In the genomic region with DNA sequence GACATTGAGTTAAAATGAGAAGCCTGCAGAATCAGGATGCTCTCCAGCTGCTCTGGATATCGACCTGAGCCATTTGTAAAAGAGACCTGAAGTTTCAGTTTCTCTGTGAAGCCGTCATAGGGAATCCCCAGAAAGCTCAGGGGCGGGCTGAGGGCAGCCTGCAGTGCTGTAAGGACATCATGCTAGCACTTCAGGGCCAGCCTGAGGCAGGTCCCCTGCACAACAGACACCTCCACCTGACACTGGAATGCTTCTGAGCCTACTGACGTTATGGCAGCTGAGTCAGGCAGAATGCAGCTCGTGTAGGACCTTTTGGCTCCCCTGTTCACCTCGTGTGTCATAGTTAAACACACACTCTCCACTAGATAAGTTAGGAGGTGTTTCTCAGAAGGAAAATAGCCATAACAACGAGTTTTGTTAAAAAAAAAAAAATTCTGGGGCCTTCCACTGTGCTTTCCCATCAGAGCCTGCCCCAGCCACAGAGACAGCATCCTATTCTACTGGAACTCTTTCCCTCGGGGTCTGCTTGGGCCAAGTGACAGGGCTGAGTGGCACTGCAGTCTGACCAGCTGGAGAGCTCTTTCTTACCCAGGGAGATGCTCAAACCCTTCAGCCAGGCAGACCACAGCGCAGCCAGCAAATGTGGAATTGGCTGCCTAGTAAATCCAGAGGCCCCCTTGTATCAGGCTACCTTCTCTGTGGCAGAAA, we compare ENCODE assay signal across 10 cellular contexts.
DNase-seq lines count a peak whose midpoint lies in the region; ATAC-seq and TF ChIP-seq lines count a peak whose summit lies in the region.
"Had no signal": no experiment of that assay in that cellular context is flagged by ENCODE, and none has a peak within 500 bp of the region (broad histone marks: within the 10 kb centered on the region; RNA-seq: fewer than 3 reads in every experiment).

No MANE protein-coding gene starts in this region.

- H2AFZ ChIP-seq in GM23338 = peak overlapping the region; percentile 60; the same call in 1 of the 2 replicates

- H3K27me3 Mint-ChIP-seq in GM23338 (ENCODE audit: insufficient read depth, low read depth, poor library complexity) (peaks cover 3% of the 10 kb centered on the region), IgD-negative memory B cell (no peaks in the 10 kb centered on the region), type B pancreatic cell (no peaks in the 10 kb centered on the region)
- no peaks in the 10 kb centered on the region for H3K27me3 Mint-ChIP-seq in stimulated activated memory B cell treated with anti-CD40 and anti-IgM and Interleukin-4, amounts not matched to agents 10 μg/mL and 1 μg/mL and 100 μg/mL, for 72 hours

- peak; percentile 73 for ATAC-seq in GM23338
- ATAC-seq in stimulated activated memory B cell treated with anti-CD40 and anti-IgM and Interleukin-4, amounts not matched to agents 10 μg/mL and 1 μg/mL and 100 μg/mL, for 72 hours = peak; percentile 90

- no peaks in the 10 kb centered on the region for H3F3A ChIP-seq in GM23338 (replicated peaks; ENCODE audit: low read depth)

- TF ChIP-seq CTCF in GM23338 (conservative IDR thresholded peaks at IDR 0.05; ENCODE audit: low read depth in 2 of 2) (no peak), WERI-Rb-1 (IDR thresholded peaks at IDR 0.05; ENCODE audit: low read depth, low read length) (no peak), type B pancreatic cell (conservative IDR thresholded peaks at IDR 0.05) (no peak), tibial artery (IDR thresholded peaks at IDR 0.05) (no peak)

- H3K4me1 ChIP-seq in GM23338 (ENCODE audit: insufficient read depth) (no peaks in the 10 kb centered on the region), tibial artery (no peaks in the 10 kb centered on the region)

- H3K4me1 Mint-ChIP-seq in GM23338 = no peaks in the 10 kb centered on the region
- H3K4me1 Mint-ChIP-seq in IgD-negative memory B cell = peaks cover 0 to 13% (median 12%) of the 10 kb centered on the region in 3 donors
- H3K4me1 Mint-ChIP-seq in stimulated activated memory B cell treated with anti-CD40 and anti-IgM and Interleukin-4, amounts not matched to agents 10 μg/mL and 1 μg/mL and 100 μg/mL, for 72 hours = peaks cover 13% of the 10 kb centered on the region
- H3K4me1 Mint-ChIP-seq in type B pancreatic cell (ENCODE audit: unreplicated experiment) = no peaks in the 10 kb centered on the region
- H3K4me1 Mint-ChIP-seq: mesothelial cell of epicardium had no signal

- peak; percentile 2 to 9 for DNase-seq in activated CD4-positive, alpha-beta T cell treated with anti-CD3 and anti-CD28 coated beads, Interleukin-2, amount 50 U/mL, for 48 hours
- no peak for DNase-seq in activated CD4-positive, alpha-beta T cell treated with anti-CD3 and anti-CD28 coated beads, Interleukin-2, amount 50 U/mL, for 1 hour
- no peak for DNase-seq in GM23338 (ENCODE audit: low spot score)
- no peak for DNase-seq in WERI-Rb-1
- no peak for DNase-seq in type B pancreatic cell (ENCODE audit: extremely low spot score, unreplicated experiment)
- no peak for DNase-seq in tibial artery
- DNase-seq: IMR-90 had no signal

- H3K36me3 ChIP-seq in GM23338 (ENCODE audit: insufficient read depth) (no peaks in the 10 kb centered on the region), WERI-Rb-1 (no peaks in the 10 kb centered on the region), tibial artery (no peaks in the 10 kb centered on the region)

- H3K4me3 Mint-ChIP-seq in GM23338 (no peak overlapping the region), IgD-negative memory B cell (peak overlapping the region; percentile 2 to 63 (median 42)), type B pancreatic cell (no peak overlapping the region)
- peak overlapping the region; percentile 17 for H3K4me3 Mint-ChIP-seq in stimulated activated memory B cell treated with anti-CD40 and anti-IgM and Interleukin-4, amounts not matched to agents 10 μg/mL and 1 μg/mL and 100 μg/mL, for 72 hours
- H3K4me3 Mint-ChIP-seq: mesothelial cell of epicardium had no signal

- no peak overlapping the region for H3K27ac Mint-ChIP-seq in GM23338
- H3K27ac Mint-ChIP-seq in IgD-negative memory B cell = peak overlapping the region in 2 of 3 donors; percentile 29 to 75
- H3K27ac Mint-ChIP-seq in stimulated activated memory B cell treated with anti-CD40 and anti-IgM and Interleukin-4, amounts not matched to agents 10 μg/mL and 1 μg/mL and 100 μg/mL, for 72 hours = peak overlapping the region; percentile 64
- no peak overlapping the region for H3K27ac Mint-ChIP-seq in type B pancreatic cell
- H3K27ac Mint-ChIP-seq: mesothelial cell of epicardium had no signal

- no peaks in the 10 kb centered on the region for H3K36me3 Mint-ChIP-seq in GM23338 (ENCODE audit: low read depth)
- peaks cover 4% of the 10 kb centered on the region for H3K36me3 Mint-ChIP-seq in IgD-negative memory B cell
- no peaks in the 10 kb centered on the region for H3K36me3 Mint-ChIP-seq in stimulated activated memory B cell treated with anti-CD40 and anti-IgM and Interleukin-4, amounts not matched to agents 10 μg/mL and 1 μg/mL and 100 μg/mL, for 72 hours
- no peaks in the 10 kb centered on the region for H3K36me3 Mint-ChIP-seq in type B pancreatic cell
- H3K36me3 Mint-ChIP-seq: mesothelial cell of epicardium had no signal

- no peaks in the 10 kb centered on the region for H3K79me2 ChIP-seq in GM23338 (replicated peaks; ENCODE audit: insufficient read depth)

- H3K4me2 ChIP-seq in GM23338 = no peak overlapping the region

- H3K27ac ChIP-seq in GM23338 (ENCODE audit: low read depth) (no peak overlapping the region), WERI-Rb-1 (no peak overlapping the region), tibial artery (no peak overlapping the region)

- H3K27me3 ChIP-seq in GM23338 (ENCODE audit: insufficient read depth) (no peaks in the 10 kb centered on the region), WERI-Rb-1 (ENCODE audit: insufficient read depth, low read depth, severe bottlenecking) (no peaks in the 10 kb centered on the region), tibial artery (no peaks in the 10 kb centered on the region)

- H3K9me3 Mint-ChIP-seq in GM23338 = no peaks in the 10 kb centered on the region
- H3K9me3 Mint-ChIP-seq in IgD-negative memory B cell = no peaks in the 10 kb centered on the region
- H3K9me3 Mint-ChIP-seq in stimulated activated memory B cell treated with anti-CD40 and anti-IgM and Interleukin-4, amounts not matched to agents 10 μg/mL and 1 μg/mL and 100 μg/mL, for 72 hours = no peaks in the 10 kb centered on the region
- H3K9me3 Mint-ChIP-seq in type B pancreatic cell = no peaks in the 10 kb centered on the region
- H3K9me3 Mint-ChIP-seq: mesothelial cell of epicardium had no signal

- no peaks in the 10 kb centered on the region for H4K20me1 ChIP-seq in GM23338 (replicated peaks; ENCODE audit: insufficient read depth)

- intact Hi-C loops in tibial artery (cut with DNase I; ENCODE audit: low total_unique reads) = no loop called here

- no peak overlapping the region for H3K4me3 ChIP-seq in GM23338
- H3K4me3 ChIP-seq in WERI-Rb-1 (ENCODE audit: low read depth, low read length) = no peak overlapping the region
- no peak overlapping the region for H3K4me3 ChIP-seq in tibial artery

- no peaks in the 10 kb centered on the region for H3K9me2 ChIP-seq in GM23338 (ENCODE audit: insufficient read depth)

- H3K9me3 ChIP-seq in WERI-Rb-1 (ENCODE audit: severe bottlenecking) (no peaks in the 10 kb centered on the region), tibial artery (no peaks in the 10 kb centered on the region)

TF ChIP-seq in GM23338, 12 proteins besides CTCF, POLR2A, EP300 and RAD21:
- no peak for TF ChIP-seq EZH2 (IDR thresholded peaks at IDR 0.05; ENCODE audit: low read depth, unreplicated experiment)
- no peak for TF ChIP-seq NANOG (IDR thresholded peaks at IDR 0.05; ENCODE audit: borderline replicate concordance)
- TF ChIP-seq CREB1 (CRISPR knock-in tag; IDR thresholded peaks at IDR 0.05; ENCODE audit: low read depth) = no peak

Comparison
In these comparisons a context has a peak if more than half of its experiments do, and no peak if none do; other contexts are left out.
1. DNase-seq: peak in activated CD4-positive, alpha-beta T cell treated with anti-CD3 and anti-CD28 coated beads, Interleukin-2, amount 50 U/mL, for 48 hours (2 of 2); none in activated CD4-positive, alpha-beta T cell treated with anti-CD3 and anti-CD28 coated beads, Interleukin-2, amount 50 U/mL, for 1 hour (single experiment), GM23338 (single experiment), WERI-Rb-1 (single experiment), type B pancreatic cell (single experiment) and tibial artery (0 of 2).
2. H3K27ac Mint-ChIP-seq: peak in IgD-negative memory B cell (2 of 3) and stimulated activated memory B cell treated with anti-CD40 and anti-IgM and Interleukin-4, amounts not matched to agents 10 μg/mL and 1 μg/mL and 100 μg/mL, for 72 hours (single experiment); none in GM23338 (single experiment) and type B pancreatic cell (single experiment).
3. H3K4me3 Mint-ChIP-seq: peak in IgD-negative memory B cell (4 of 4) and stimulated activated memory B cell treated with anti-CD40 and anti-IgM and Interleukin-4, amounts not matched to agents 10 μg/mL and 1 μg/mL and 100 μg/mL, for 72 hours (single experiment); none in GM23338 (single experiment) and type B pancreatic cell (single experiment).